In genomic region chr22:30326704-30327362, GRCh38 we compare ENCODE assay signal across 8 cellular contexts. TPM values are rescaled to one million over a fixed set of nuclear protein-coding genes. Genes with fewer than 3 reads are reported as not detected.
DNase-seq lines count a peak whose midpoint lies in the region; ATAC-seq lines count a peak whose summit lies in the region.

A gene with protein sequence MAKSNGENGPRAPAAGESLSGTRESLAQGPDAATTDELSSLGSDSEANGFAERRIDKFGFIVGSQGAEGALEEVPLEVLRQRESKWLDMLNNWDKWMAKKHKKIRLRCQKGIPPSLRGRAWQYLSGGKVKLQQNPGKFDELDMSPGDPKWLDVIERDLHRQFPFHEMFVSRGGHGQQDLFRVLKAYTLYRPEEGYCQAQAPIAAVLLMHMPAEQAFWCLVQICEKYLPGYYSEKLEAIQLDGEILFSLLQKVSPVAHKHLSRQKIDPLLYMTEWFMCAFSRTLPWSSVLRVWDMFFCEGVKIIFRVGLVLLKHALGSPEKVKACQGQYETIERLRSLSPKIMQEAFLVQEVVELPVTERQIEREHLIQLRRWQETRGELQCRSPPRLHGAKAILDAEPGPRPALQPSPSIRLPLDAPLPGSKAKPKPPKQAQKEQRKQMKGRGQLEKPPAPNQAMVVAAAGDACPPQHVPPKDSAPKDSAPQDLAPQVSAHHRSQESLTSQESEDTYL (minus strand): TSS chr22:30326941. CDS start chr22:30326881, 60 bp downstream.

- ATAC-seq in GM18502 (IDR thresholded peaks at IDR 0.05; ENCODE audit: poor library complexity, unreplicated experiment), result peak; percentile 89
- peak; percentile 81 for ATAC-seq in HG02938 (IDR thresholded peaks at IDR 0.05; ENCODE audit: unreplicated experiment)
- peak; percentile 95 to 96 for ATAC-seq in right cardiac atrium

- peak within 1 kb of the TSS; percentile 90 for H3K4me3 Mint-ChIP-seq in T-helper 2 cell treated with Interferon-gamma antibody and Interleukin-4, amounts not matched to agents 5 μg/mL and 100 μg/mL, for 36 hours

- DNase-seq in NCI-H187 (lab: John Stamatoyannopoulos, UW) (peak; percentile 74 to 90), anterior cingulate cortex (lab: John Stamatoyannopoulos, UW) (peak in 56 of 58 donors; percentile 21 to 93 (median 75)), right cardiac atrium (peak; percentile 90 to 97 (median 96)), pulmonary artery endothelial cell (ENCODE audit: low read depth, low spot score) (peak; percentile 41)
- peak; percentile 91 for DNase-seq in T-helper 2 cell treated with Interferon-gamma antibody and Interleukin-4, amounts not matched to agents 5 μg/mL and 100 μg/mL, for 36 hours (ENCODE audit: low spot score)

- intact Hi-C loops in right cardiac atrium (cut with DNase I), result loop anchor here in 1 of 4 donors (5.0 kb wide), 1 partner anchor 40 kb away; the partner anchor contains the start of gene CASTOR1

- H3K4me1 Mint-ChIP-seq in T-helper 2 cell treated with Interferon-gamma antibody and Interleukin-4, amounts not matched to agents 5 μg/mL and 100 μg/mL, for 36 hours (ENCODE audit: low read depth), result peaks cover 42% of the 10 kb centered on the region

- H3K27me3 ChIP-seq in right cardiac atrium (ENCODE audit: control insufficient read depth, insufficient read depth), result no peaks in the 10 kb centered on the region

- peak within 1 kb of the TSS; percentile 85 for H3K4me3 ChIP-seq in right cardiac atrium (ENCODE audit: low read length)
- H3K4me3 ChIP-seq in urinary bladder (ENCODE audit: low read depth, low read length), result peak within 1 kb of the TSS; percentile 97

- no peaks in the 10 kb centered on the region for H3K27me3 Mint-ChIP-seq in T-helper 2 cell treated with Interferon-gamma antibody and Interleukin-4, amounts not matched to agents 5 μg/mL and 100 μg/mL, for 36 hours (ENCODE audit: low read depth)

- peaks cover 9% of the 10 kb centered on the region for H3K4me1 ChIP-seq in right cardiac atrium (ENCODE audit: control insufficient read depth, insufficient read depth, low read length)
- H3K4me1 ChIP-seq in urinary bladder (ENCODE audit: insufficient read depth), result no peaks in the 10 kb centered on the region

- H3K9me3 Mint-ChIP-seq in T-helper 2 cell treated with Interferon-gamma antibody and Interleukin-4, amounts not matched to agents 5 μg/mL and 100 μg/mL, for 36 hours, result no peaks in the 10 kb centered on the region

- peak within 1 kb of the TSS; percentile 83 for H3K27ac Mint-ChIP-seq in T-helper 2 cell treated with Interferon-gamma antibody and Interleukin-4, amounts not matched to agents 5 μg/mL and 100 μg/mL, for 36 hours

- H3K27ac ChIP-seq in right cardiac atrium (ENCODE audit: low read length), result peak within 1 kb of the TSS; percentile 78
- H3K27ac ChIP-seq in urinary bladder (ENCODE audit: low read depth), result peak within 1 kb of the TSS; percentile 89

- no peaks in the 10 kb centered on the region for H3K36me3 ChIP-seq in urinary bladder (ENCODE audit: insufficient read depth)

- peaks cover 37% of the 10 kb centered on the region for H3K36me3 Mint-ChIP-seq in T-helper 2 cell treated with Interferon-gamma antibody and Interleukin-4, amounts not matched to agents 5 μg/mL and 100 μg/mL, for 36 hours (ENCODE audit: low read depth)

- H3K9me3 ChIP-seq in right cardiac atrium (ENCODE audit: control insufficient read depth, low read length), result no peaks in the 10 kb centered on the region

- 1% methylated on average over 69 of the region's 69 CpGs for WGBS in right cardiac atrium
- under 1% methylated on average over 69 of the region's 69 CpGs for WGBS in urinary bladder

RNA-seq across cellular contexts. Expression of the gene that starts here (rescaled TPM):
- 1 to 10 TPM; 5.6 to 9.1 (median 8.5) TPM for total RNA-seq in right cardiac atrium
- polyA plus RNA-seq in right cardiac atrium, result 5.4 TPM
- 6.9 and 9.2 TPM in 2 replicates for total RNA-seq in pulmonary artery endothelial cell
- total RNA-seq in urinary bladder, result 8.4 TPM
- 31.7 TPM for polyA plus RNA-seq in urinary bladder

Comparison
In these comparisons a context has a peak if more than half of its experiments do, and no peak if none do; other contexts are left out.
1. Peak in every context shown above with its lines: DNase-seq, ATAC-seq, H3K4me3 ChIP-seq and H3K27ac ChIP-seq.
2. DNase-seq: peak in every context shown above with its lines; median percentile 96 in right cardiac atrium; 91 in T-helper 2 cell treated with Interferon-gamma antibody and Interleukin-4, amounts not matched to agents 5 μg/mL and 100 μg/mL, for 36 hours; 82 in NCI-H187; 75 in anterior cingulate cortex; 41 in pulmonary artery endothelial cell.